1 cellular context compared by ENCODE assay signal in the genomic region with DNA sequence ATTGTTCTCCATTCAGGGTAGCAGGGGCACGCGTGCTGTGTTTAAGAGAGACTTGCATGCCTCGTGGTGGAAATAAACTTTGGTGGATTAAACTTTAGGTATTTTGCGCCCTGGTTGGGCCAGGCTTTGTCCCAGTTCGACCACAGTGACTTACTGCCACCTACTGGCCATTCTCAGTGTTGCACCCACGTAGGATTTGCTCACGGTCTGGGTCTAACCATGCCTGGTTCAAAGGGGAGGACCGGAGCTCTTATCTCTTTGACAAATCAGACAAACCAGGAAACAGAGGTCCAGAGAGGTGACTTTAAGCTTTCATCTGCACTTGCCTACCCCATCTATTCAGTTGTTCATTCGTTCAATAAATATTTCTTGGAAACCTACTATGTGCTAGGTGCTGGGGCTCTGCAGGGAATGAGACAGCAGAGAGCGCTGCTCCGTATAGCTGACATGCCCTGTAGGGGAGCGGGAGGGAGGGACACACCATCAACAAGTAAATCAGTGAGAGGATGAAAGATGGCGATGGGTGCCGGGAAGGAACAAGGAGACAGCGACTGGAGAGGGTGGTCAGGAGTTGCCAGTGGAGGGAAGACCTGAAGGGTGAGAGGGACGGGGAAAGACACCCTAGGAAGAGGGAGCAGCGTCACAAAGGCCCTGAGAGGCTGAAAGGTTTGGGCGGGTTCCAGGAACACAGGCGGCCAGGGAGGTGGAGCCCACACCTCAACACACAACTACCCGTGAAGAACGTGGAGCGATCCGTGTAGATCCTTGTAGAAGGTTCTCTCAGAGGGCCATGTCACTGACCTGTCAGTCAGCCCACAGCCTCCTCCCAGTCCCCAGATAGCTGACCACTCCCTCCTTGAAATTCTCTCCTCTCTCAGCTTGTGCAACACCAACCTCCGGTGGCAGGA.
A peak's percentile ranks its signal among the peaks of the same experiment; 100 is the strongest.
TF ChIP-seq lines count a peak whose summit lies in the region.

No MANE protein-coding gene starts in this region.

TF ChIP-seq in K562, 482 proteins besides CTCF, POLR2A, EP300 and RAD21 (continued from another document and continues in another):
- TF ChIP-seq, protein P1, sequence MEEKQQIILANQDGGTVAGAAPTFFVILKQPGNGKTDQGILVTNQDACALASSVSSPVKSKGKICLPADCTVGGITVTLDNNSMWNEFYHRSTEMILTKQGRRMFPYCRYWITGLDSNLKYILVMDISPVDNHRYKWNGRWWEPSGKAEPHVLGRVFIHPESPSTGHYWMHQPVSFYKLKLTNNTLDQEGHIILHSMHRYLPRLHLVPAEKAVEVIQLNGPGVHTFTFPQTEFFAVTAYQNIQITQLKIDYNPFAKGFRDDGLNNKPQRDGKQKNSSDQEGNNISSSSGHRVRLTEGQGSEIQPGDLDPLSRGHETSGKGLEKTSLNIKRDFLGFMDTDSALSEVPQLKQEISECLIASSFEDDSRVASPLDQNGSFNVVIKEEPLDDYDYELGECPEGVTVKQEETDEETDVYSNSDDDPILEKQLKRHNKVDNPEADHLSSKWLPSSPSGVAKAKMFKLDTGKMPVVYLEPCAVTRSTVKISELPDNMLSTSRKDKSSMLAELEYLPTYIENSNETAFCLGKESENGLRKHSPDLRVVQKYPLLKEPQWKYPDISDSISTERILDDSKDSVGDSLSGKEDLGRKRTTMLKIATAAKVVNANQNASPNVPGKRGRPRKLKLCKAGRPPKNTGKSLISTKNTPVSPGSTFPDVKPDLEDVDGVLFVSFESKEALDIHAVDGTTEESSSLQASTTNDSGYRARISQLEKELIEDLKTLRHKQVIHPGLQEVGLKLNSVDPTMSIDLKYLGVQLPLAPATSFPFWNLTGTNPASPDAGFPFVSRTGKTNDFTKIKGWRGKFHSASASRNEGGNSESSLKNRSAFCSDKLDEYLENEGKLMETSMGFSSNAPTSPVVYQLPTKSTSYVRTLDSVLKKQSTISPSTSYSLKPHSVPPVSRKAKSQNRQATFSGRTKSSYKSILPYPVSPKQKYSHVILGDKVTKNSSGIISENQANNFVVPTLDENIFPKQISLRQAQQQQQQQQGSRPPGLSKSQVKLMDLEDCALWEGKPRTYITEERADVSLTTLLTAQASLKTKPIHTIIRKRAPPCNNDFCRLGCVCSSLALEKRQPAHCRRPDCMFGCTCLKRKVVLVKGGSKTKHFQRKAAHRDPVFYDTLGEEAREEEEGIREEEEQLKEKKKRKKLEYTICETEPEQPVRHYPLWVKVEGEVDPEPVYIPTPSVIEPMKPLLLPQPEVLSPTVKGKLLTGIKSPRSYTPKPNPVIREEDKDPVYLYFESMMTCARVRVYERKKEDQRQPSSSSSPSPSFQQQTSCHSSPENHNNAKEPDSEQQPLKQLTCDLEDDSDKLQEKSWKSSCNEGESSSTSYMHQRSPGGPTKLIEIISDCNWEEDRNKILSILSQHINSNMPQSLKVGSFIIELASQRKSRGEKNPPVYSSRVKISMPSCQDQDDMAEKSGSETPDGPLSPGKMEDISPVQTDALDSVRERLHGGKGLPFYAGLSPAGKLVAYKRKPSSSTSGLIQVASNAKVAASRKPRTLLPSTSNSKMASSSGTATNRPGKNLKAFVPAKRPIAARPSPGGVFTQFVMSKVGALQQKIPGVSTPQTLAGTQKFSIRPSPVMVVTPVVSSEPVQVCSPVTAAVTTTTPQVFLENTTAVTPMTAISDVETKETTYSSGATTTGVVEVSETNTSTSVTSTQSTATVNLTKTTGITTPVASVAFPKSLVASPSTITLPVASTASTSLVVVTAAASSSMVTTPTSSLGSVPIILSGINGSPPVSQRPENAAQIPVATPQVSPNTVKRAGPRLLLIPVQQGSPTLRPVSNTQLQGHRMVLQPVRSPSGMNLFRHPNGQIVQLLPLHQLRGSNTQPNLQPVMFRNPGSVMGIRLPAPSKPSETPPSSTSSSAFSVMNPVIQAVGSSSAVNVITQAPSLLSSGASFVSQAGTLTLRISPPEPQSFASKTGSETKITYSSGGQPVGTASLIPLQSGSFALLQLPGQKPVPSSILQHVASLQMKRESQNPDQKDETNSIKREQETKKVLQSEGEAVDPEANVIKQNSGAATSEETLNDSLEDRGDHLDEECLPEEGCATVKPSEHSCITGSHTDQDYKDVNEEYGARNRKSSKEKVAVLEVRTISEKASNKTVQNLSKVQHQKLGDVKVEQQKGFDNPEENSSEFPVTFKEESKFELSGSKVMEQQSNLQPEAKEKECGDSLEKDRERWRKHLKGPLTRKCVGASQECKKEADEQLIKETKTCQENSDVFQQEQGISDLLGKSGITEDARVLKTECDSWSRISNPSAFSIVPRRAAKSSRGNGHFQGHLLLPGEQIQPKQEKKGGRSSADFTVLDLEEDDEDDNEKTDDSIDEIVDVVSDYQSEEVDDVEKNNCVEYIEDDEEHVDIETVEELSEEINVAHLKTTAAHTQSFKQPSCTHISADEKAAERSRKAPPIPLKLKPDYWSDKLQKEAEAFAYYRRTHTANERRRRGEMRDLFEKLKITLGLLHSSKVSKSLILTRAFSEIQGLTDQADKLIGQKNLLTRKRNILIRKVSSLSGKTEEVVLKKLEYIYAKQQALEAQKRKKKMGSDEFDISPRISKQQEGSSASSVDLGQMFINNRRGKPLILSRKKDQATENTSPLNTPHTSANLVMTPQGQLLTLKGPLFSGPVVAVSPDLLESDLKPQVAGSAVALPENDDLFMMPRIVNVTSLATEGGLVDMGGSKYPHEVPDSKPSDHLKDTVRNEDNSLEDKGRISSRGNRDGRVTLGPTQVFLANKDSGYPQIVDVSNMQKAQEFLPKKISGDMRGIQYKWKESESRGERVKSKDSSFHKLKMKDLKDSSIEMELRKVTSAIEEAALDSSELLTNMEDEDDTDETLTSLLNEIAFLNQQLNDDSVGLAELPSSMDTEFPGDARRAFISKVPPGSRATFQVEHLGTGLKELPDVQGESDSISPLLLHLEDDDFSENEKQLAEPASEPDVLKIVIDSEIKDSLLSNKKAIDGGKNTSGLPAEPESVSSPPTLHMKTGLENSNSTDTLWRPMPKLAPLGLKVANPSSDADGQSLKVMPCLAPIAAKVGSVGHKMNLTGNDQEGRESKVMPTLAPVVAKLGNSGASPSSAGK (IDR thresholded peaks at IDR 0.05), result peak; percentile 35; the same call in 1 of the 2 replicates
- TF ChIP-seq, protein P2, sequence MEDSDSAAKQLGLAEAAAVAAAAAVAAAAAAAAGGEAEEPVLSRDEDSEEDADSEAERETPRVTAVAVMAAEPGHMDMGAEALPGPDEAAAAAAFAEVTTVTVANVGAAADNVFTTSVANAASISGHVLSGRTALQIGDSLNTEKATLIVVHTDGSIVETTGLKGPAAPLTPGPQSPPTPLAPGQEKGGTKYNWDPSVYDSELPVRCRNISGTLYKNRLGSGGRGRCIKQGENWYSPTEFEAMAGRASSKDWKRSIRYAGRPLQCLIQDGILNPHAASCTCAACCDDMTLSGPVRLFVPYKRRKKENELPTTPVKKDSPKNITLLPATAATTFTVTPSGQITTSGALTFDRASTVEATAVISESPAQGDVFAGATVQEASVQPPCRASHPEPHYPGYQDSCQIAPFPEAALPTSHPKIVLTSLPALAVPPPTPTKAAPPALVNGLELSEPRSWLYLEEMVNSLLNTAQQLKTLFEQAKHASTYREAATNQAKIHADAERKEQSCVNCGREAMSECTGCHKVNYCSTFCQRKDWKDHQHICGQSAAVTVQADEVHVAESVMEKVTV (CRISPR knock-in tag; IDR thresholded peaks at IDR 0.05), result peak; percentile 97
- peak; percentile 22; the same call in 1 of the 2 replicates for TF ChIP-seq MAFK (IDR thresholded peaks at IDR 0.05; ENCODE audit: low read length)
- TF ChIP-seq, protein P3, sequence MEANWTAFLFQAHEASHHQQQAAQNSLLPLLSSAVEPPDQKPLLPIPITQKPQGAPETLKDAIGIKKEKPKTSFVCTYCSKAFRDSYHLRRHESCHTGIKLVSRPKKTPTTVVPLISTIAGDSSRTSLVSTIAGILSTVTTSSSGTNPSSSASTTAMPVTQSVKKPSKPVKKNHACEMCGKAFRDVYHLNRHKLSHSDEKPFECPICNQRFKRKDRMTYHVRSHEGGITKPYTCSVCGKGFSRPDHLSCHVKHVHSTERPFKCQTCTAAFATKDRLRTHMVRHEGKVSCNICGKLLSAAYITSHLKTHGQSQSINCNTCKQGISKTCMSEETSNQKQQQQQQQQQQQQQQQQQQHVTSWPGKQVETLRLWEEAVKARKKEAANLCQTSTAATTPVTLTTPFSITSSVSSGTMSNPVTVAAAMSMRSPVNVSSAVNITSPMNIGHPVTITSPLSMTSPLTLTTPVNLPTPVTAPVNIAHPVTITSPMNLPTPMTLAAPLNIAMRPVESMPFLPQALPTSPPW (CRISPR knock-in tag; IDR thresholded peaks at IDR 0.05), result peak; percentile 59; the same call in 1 of the 2 replicates
- TF ChIP-seq STAG1 (CRISPR knock-in tag; IDR thresholded peaks at IDR 0.05; ENCODE audit: borderline replicate concordance), result peak; percentile 52; the same call in 1 of the 2 replicates
- no peak for TF ChIP-seq ATF1 (CRISPR knock-in tag; IDR thresholded peaks at IDR 0.05)
- peak; percentile 66 for TF ChIP-seq ATF1 (tag; IDR thresholded peaks at IDR 0.05)
- 0 out of 2 replicates have a peak, but pooled peaks have one; percentile 8 for TF ChIP-seq SIN3B (IDR thresholded peaks at IDR 0.05; ENCODE audit: low read depth)
- peak; percentile 25 for TF ChIP-seq ETV5 (CRISPR knock-in tag; IDR thresholded peaks at IDR 0.05; ENCODE audit: low read depth)
- TF ChIP-seq BCOR (IDR thresholded peaks at IDR 0.05), result 0 out of 2 replicates have a peak, but pooled peaks have one; percentile 27
- TF ChIP-seq STAT6 (CRISPR knock-in tag; IDR thresholded peaks at IDR 0.05), result no peak
- peak; percentile 55 for TF ChIP-seq SMAD4 (CRISPR knock-in tag; conservative IDR thresholded peaks at IDR 0.05)
- no peak; the same call in 1 of the 2 replicates for TF ChIP-seq TEAD4 (IDR thresholded peaks at IDR 0.05; ENCODE audit: low read length)
- 0 out of 2 replicates have a peak, but pooled peaks have one; percentile 27 for TF ChIP-seq TEAD4 (CRISPR knock-in tag; IDR thresholded peaks at IDR 0.05; ENCODE audit: borderline replicate concordance)
- peak; percentile 94 for TF ChIP-seq PKNOX1 (IDR thresholded peaks at IDR 0.05)
- TF ChIP-seq GABPB1 (CRISPR knock-in tag; IDR thresholded peaks at IDR 0.05), result no peak; the same call in 1 of the 2 replicates
- TF ChIP-seq SREBF2 (CRISPR knock-in tag; IDR thresholded peaks at IDR 0.05), result 0 out of 2 replicates have a peak, but pooled peaks have one; percentile 30
- TF ChIP-seq CEBPB (tag; IDR thresholded peaks at IDR 0.05), result peak; percentile 79
- TF ChIP-seq USF2 (CRISPR knock-in tag; IDR thresholded peaks at IDR 0.05), result no peak
- 0 out of 4 replicates have a peak, but pooled peaks of 1 of the 2 experiments have one; percentile 62 for TF ChIP-seq ARNT (IDR thresholded peaks at IDR 0.05)
- TF ChIP-seq RB1 (IDR thresholded peaks at IDR 0.05; ENCODE audit: low read depth), result peak; percentile 43; the same call in 1 of the 2 replicates
- peak; percentile 14; the same call in 1 of the 2 replicates for TF ChIP-seq ESRRA (IDR thresholded peaks at IDR 0.05; ENCODE audit: borderline replicate concordance, low read depth)
- TF ChIP-seq HDAC3 (IDR thresholded peaks at IDR 0.05; ENCODE audit: borderline replicate concordance, partially characterized antibody), result no peak
- TF ChIP-seq, protein P4, sequence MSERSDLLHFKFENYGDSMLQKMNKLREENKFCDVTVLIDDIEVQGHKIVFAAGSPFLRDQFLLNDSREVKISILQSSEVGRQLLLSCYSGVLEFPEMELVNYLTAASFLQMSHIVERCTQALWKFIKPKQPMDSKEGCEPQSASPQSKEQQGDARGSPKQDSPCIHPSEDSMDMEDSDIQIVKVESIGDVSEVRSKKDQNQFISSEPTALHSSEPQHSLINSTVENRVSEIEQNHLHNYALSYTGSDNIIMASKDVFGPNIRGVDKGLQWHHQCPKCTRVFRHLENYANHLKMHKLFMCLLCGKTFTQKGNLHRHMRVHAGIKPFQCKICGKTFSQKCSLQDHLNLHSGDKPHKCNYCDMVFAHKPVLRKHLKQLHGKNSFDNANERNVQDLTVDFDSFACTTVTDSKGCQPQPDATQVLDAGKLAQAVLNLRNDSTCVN (CRISPR knock-in tag; IDR thresholded peaks at IDR 0.05), result peak; percentile 70; the same call in 1 of the 2 replicates
- TF ChIP-seq SOX6 (IDR thresholded peaks at IDR 0.05), result peak; percentile 19; the same call in 1 of the 2 replicates
- TF ChIP-seq ZNF354B (CRISPR knock-in tag; IDR thresholded peaks at IDR 0.05), result 0 out of 2 replicates have a peak, but pooled peaks have one; percentile 50
- TF ChIP-seq WHSC1 (IDR thresholded peaks at IDR 0.05; ENCODE audit: low read length), result no peak
- TF ChIP-seq NRF1 (conservative IDR thresholded peaks at IDR 0.05 in 1 of 2, IDR thresholded peaks at IDR 0.05 in 1 of 2), result peak in 1 of 2 experiments; percentile 9; a peak in 1 of 4 replicates
- no peak for TF ChIP-seq SRSF3 (IDR thresholded peaks at IDR 0.05; ENCODE audit: insufficient read depth, low read length)
- TF ChIP-seq, protein P5, sequence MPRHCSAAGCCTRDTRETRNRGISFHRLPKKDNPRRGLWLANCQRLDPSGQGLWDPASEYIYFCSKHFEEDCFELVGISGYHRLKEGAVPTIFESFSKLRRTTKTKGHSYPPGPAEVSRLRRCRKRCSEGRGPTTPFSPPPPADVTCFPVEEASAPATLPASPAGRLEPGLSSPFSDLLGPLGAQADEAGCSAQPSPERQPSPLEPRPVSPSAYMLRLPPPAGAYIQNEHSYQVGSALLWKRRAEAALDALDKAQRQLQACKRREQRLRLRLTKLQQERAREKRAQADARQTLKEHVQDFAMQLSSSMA (CRISPR knock-in tag; IDR thresholded peaks at IDR 0.05), result no peak
